In genomic region chr12:52865090-52865944, GRCh38 we compare ENCODE assay signal across 9 cellular contexts. TPM values are rescaled to one million over a fixed set of nuclear protein-coding genes. Genes with fewer than 3 reads are reported as not detected.
DNase-seq lines count a peak whose midpoint lies in the region; ATAC-seq and TF ChIP-seq lines count a peak whose summit lies in the region.
"Had no signal": no experiment of that assay in that cellular context is flagged by ENCODE, and none has a peak within 500 bp of the region (broad histone marks: within the 10 kb centered on the region; RNA-seq: fewer than 3 reads in every experiment).

No MANE protein-coding gene starts in this region.

- no peaks in the 10 kb centered on the region for H3K36me3 ChIP-seq in esophagus (ENCODE audit: control insufficient read depth in 2 of 2, insufficient read depth in 2 of 2, low read length in 1 of 2)
- H3K36me3 ChIP-seq in neural cell (ENCODE audit: insufficient read depth, low read length), result no peaks in the 10 kb centered on the region

- H2AFZ ChIP-seq in neural cell (ENCODE audit: low read depth, low read length), result no peak overlapping the region

- no peak overlapping the region for H3K4me2 ChIP-seq in neural cell (ENCODE audit: low read length)

- TF ChIP-seq EP300 in neural cell (conservative IDR thresholded peaks at IDR 0.05; ENCODE audit: poor library complexity, severe bottlenecking), result no peak

- H3K4me1 Mint-ChIP-seq in activated T-helper 2 cell treated with anti-CD3 and anti-CD28 coated beads, Interferon-gamma antibody, Interleukin-2, Interleukin-4, amounts not matched to agents 10 μg/mL and 5 μg/mL and 100 μg/mL, durations not matched to agents 14 hours and 24 hours and 36 hours (ENCODE audit: low read depth), result peaks cover 4% of the 10 kb centered on the region

- H4K20me1 ChIP-seq in neural cell (ENCODE audit: insufficient read depth), result no peaks in the 10 kb centered on the region

- no peak overlapping the region for H3K27ac Mint-ChIP-seq in activated T-helper 2 cell treated with anti-CD3 and anti-CD28 coated beads, Interferon-gamma antibody, Interleukin-2, Interleukin-4, amounts not matched to agents 10 μg/mL and 5 μg/mL and 100 μg/mL, durations not matched to agents 14 hours and 24 hours and 36 hours
- H3K27ac Mint-ChIP-seq: CD4-positive, CD25-positive, alpha-beta regulatory T cell had no signal

- TF ChIP-seq CTCF in neural cell (IDR thresholded peaks at IDR 0.05; ENCODE audit: poor library complexity, severe bottlenecking), result peak; percentile 54

- DNase-seq in SIG-M5 treated with dmso at 0.1 percent for 504 hours (lab: John Stamatoyannopoulos, UW; ENCODE audit: unreplicated experiment) (peak; percentile 49), SIG-M5 (lab: John Stamatoyannopoulos, UW) (no peak), NAMALWA (ENCODE audit: low spot score) (peak; percentile 34)
- DNase-seq in activated T-helper 2 cell treated with anti-CD3 and anti-CD28 coated beads, Interferon-gamma antibody, Interleukin-2, Interleukin-4, amounts not matched to agents 10 μg/mL and 5 μg/mL and 100 μg/mL, durations not matched to agents 14 hours and 24 hours and 36 hours (ENCODE audit: low spot score), result no peak

- peaks cover 6 to 31% of the 10 kb centered on the region in 2 donors for H3K4me1 ChIP-seq in esophagus (ENCODE audit: control insufficient read depth in 2 of 2, insufficient read depth in 2 of 2, low read length in 1 of 2)

- no peak overlapping the region for H3K4me3 Mint-ChIP-seq in activated T-helper 2 cell treated with anti-CD3 and anti-CD28 coated beads, Interferon-gamma antibody, Interleukin-2, Interleukin-4, amounts not matched to agents 10 μg/mL and 5 μg/mL and 100 μg/mL, durations not matched to agents 14 hours and 24 hours and 36 hours (ENCODE audit: low read depth)
- H3K4me3 Mint-ChIP-seq: CD4-positive, CD25-positive, alpha-beta regulatory T cell had no signal

- H3F3A ChIP-seq in neural cell (ENCODE audit: insufficient read depth, low read length, poor library complexity, severe bottlenecking), result no peaks in the 10 kb centered on the region

- H3K9ac ChIP-seq in neural cell (ENCODE audit: low read length), result no peak overlapping the region

- H3K27me3 Mint-ChIP-seq in activated T-helper 2 cell treated with anti-CD3 and anti-CD28 coated beads, Interferon-gamma antibody, Interleukin-2, Interleukin-4, amounts not matched to agents 10 μg/mL and 5 μg/mL and 100 μg/mL, durations not matched to agents 14 hours and 24 hours and 36 hours (ENCODE audit: low read depth), result no peaks in the 10 kb centered on the region

- intact Hi-C loops in activated T-helper 2 cell treated with anti-CD3 and anti-CD28 coated beads, Interferon-gamma antibody, Interleukin-2, Interleukin-4, amounts not matched to agents 10 μg/mL and 5 μg/mL and 100 μg/mL, durations not matched to agents 14 hours and 24 hours and 36 hours (cut with micrococcal nuclease), result no loop called here

- no peaks in the 10 kb centered on the region for H3K36me3 Mint-ChIP-seq in activated T-helper 2 cell treated with anti-CD3 and anti-CD28 coated beads, Interferon-gamma antibody, Interleukin-2, Interleukin-4, amounts not matched to agents 10 μg/mL and 5 μg/mL and 100 μg/mL, durations not matched to agents 14 hours and 24 hours and 36 hours (ENCODE audit: low read depth)
- H3K36me3 Mint-ChIP-seq: CD4-positive, CD25-positive, alpha-beta regulatory T cell had no signal

- peak; percentile 39 for TF ChIP-seq RAD21 in neural cell (conservative IDR thresholded peaks at IDR 0.05)

- H3K9me3 ChIP-seq in esophagus (ENCODE audit: control insufficient read depth in 2 of 2, insufficient read depth in 1 of 2, low read depth in 1 of 2, low read length in 1 of 2) (no peaks in the 10 kb centered on the region), neural cell (ENCODE audit: low read length) (no peaks in the 10 kb centered on the region)

- no peak overlapping the region for H3K4me3 ChIP-seq in esophagus (ENCODE audit: low read depth in 1 of 2, low read length in 2 of 2)
- H3K4me3 ChIP-seq in neural cell (ENCODE audit: low read length), result no peak overlapping the region

- no peaks in the 10 kb centered on the region for H3K9me3 Mint-ChIP-seq in activated T-helper 2 cell treated with anti-CD3 and anti-CD28 coated beads, Interferon-gamma antibody, Interleukin-2, Interleukin-4, amounts not matched to agents 10 μg/mL and 5 μg/mL and 100 μg/mL, durations not matched to agents 14 hours and 24 hours and 36 hours

- 48 to 49% methylated on average over 10 of the region's 10 CpGs for WGBS in esophagus, 2 donors

- no peaks in the 10 kb centered on the region for H3K79me2 ChIP-seq in neural cell (replicated peaks; ENCODE audit: insufficient read depth, low read length)

- ATAC-seq in SK-N-SH treated with all-trans-retinoic acid at 6 μM for 48 hours (peak; percentile 93), HG03520 (IDR thresholded peaks at IDR 0.05; ENCODE audit: unreplicated experiment) (no peak)

- H3K27me3 ChIP-seq in esophagus (ENCODE audit: control insufficient read depth in 1 of 2, insufficient read depth in 2 of 2, low read length in 2 of 2) (no peaks in the 10 kb centered on the region), neural cell (ENCODE audit: insufficient read depth, low read depth, low read length) (no peaks in the 10 kb centered on the region)

- no peaks in the 10 kb centered on the region for H3K9me2 ChIP-seq in neural cell (ENCODE audit: insufficient read depth, low read length)

- H3K27ac ChIP-seq in esophagus (ENCODE audit: low read depth in 2 of 2, low read length in 1 of 2) (peak overlapping the region; percentile 87 to 88), neural cell (ENCODE audit: low read length) (no peak overlapping the region)

TF ChIP-seq in SK-N-SH treated with all-trans-retinoic acid at 6 μM for 48 hours, 23 proteins besides CTCF, POLR2A, EP300 and RAD21 (continues in another document):
- TF ChIP-seq TCF4 (CRISPR knock-in tag; IDR thresholded peaks at IDR 0.05; ENCODE audit: borderline replicate concordance) (no peak), RARB (CRISPR knock-in tag; IDR thresholded peaks at IDR 0.05) (no peak), ZFP3 (CRISPR knock-in tag; IDR thresholded peaks at IDR 0.05) (no peak), CSRNP3 (CRISPR knock-in tag; IDR thresholded peaks at IDR 0.05) (no peak), ARNTL (CRISPR knock-in tag; IDR thresholded peaks at IDR 0.05; ENCODE audit: borderline replicate concordance, low read depth) (no peak), ZNF70 (CRISPR knock-in tag; IDR thresholded peaks at IDR 0.05) (no peak)

TF ChIP-seq in neural cell, 6 proteins besides CTCF, POLR2A, EP300 and RAD21:
- TF ChIP-seq TAF1 (IDR thresholded peaks at IDR 0.05; ENCODE audit: low read depth) (no peak), SMC3 (conservative IDR thresholded peaks at IDR 0.05; ENCODE audit: poor library complexity) (peak; percentile 50)

RNA-seq across cellular contexts. Expression of gene KRT78, which starts 16.5 kb away (rescaled TPM):
- polyA plus RNA-seq in esophagus (1,000 to 10,000 TPM in 1 of 2 donors, 100 to 1,000 TPM in 1; 633 to 1,998 TPM), neural cell (not detected in 2 replicates)
- polyA minus RNA-seq in neural cell, result not detected in 2 replicates
- total RNA-seq in activated T-helper 2 cell treated with anti-CD3 and anti-CD28 coated beads, Interferon-gamma antibody, Interleukin-2, Interleukin-4, amounts not matched to agents 10 μg/mL and 5 μg/mL and 100 μg/mL, durations not matched to agents 14 hours and 24 hours and 36 hours, result not detected in 2 replicates
- total RNA-seq: CD4-positive, CD25-positive, alpha-beta regulatory T cell had no signal
- polyA plus RNA-seq: CD4-positive, CD25-positive, alpha-beta regulatory T cell had no signal

RNA-seq across cellular contexts. Expression of gene KRT79, which starts 31.2 kb away (rescaled TPM):
- polyA plus RNA-seq in esophagus (1 to 10 TPM in 1 of 2 donors, under 1 TPM in 1; 0.75 to 1.8 TPM), neural cell (not detected in 2 replicates)
- not detected in 2 replicates for polyA minus RNA-seq in neural cell
- not detected in 2 replicates for total RNA-seq in activated T-helper 2 cell treated with anti-CD3 and anti-CD28 coated beads, Interferon-gamma antibody, Interleukin-2, Interleukin-4, amounts not matched to agents 10 μg/mL and 5 μg/mL and 100 μg/mL, durations not matched to agents 14 hours and 24 hours and 36 hours
- total RNA-seq: CD4-positive, CD25-positive, alpha-beta regulatory T cell had no signal
- polyA plus RNA-seq: CD4-positive, CD25-positive, alpha-beta regulatory T cell had no signal

RNA-seq across cellular contexts. Expression of gene KRT8, which starts 39.6 kb away (rescaled TPM):
- polyA plus RNA-seq in esophagus, result 100 to 1,000 TPM in 1 of 2 donors, 10 to 100 TPM in 1; 38.7 to 105 TPM
- polyA plus RNA-seq in neural cell, result 0.46 and 3.0 TPM in 2 replicates
- polyA minus RNA-seq in neural cell, result 0.35 and 0.49 TPM in 2 replicates
- total RNA-seq in activated T-helper 2 cell treated with anti-CD3 and anti-CD28 coated beads, Interferon-gamma antibody, Interleukin-2, Interleukin-4, amounts not matched to agents 10 μg/mL and 5 μg/mL and 100 μg/mL, durations not matched to agents 14 hours and 24 hours and 36 hours, result 0.18 and 0.25 TPM in 2 replicates
- total RNA-seq: CD4-positive, CD25-positive, alpha-beta regulatory T cell had no signal

RNA-seq across cellular contexts. Expression of gene KRT4, which starts 51.4 kb away (rescaled TPM):
- polyA plus RNA-seq in esophagus (over 10,000 TPM in 1 of 2 donors, 1,000 to 10,000 TPM in 1; 8,130 to 17,509 TPM), neural cell (not detected in 2 replicates)
- polyA minus RNA-seq in neural cell, result not detected in 2 replicates
- not detected in 2 replicates for total RNA-seq in activated T-helper 2 cell treated with anti-CD3 and anti-CD28 coated beads, Interferon-gamma antibody, Interleukin-2, Interleukin-4, amounts not matched to agents 10 μg/mL and 5 μg/mL and 100 μg/mL, durations not matched to agents 14 hours and 24 hours and 36 hours
- total RNA-seq: CD4-positive, CD25-positive, alpha-beta regulatory T cell had no signal
- polyA plus RNA-seq: CD4-positive, CD25-positive, alpha-beta regulatory T cell had no signal

Comparison
In these comparisons a context has a peak if more than half of its experiments do, and no peak if none do; other contexts are left out.
1. DNase-seq: peak in SIG-M5 treated with dmso at 0.1 percent for 504 hours (single experiment) and NAMALWA (single experiment); none in SIG-M5 (single experiment) and activated T-helper 2 cell treated with anti-CD3 and anti-CD28 coated beads, Interferon-gamma antibody, Interleukin-2, Interleukin-4, amounts not matched to agents 10 μg/mL and 5 μg/mL and 100 μg/mL, durations not matched to agents 14 hours and 24 hours and 36 hours (single experiment).
2. RNA of gene KRT78, which starts 16.5 kb away (polyA plus RNA-seq): 633 to 1,998 TPM in esophagus; not detected in neural cell; every median in the first group is over 100 times any median in the second.